ENCODE assay signal across 1 cellular context in the genomic region with DNA sequence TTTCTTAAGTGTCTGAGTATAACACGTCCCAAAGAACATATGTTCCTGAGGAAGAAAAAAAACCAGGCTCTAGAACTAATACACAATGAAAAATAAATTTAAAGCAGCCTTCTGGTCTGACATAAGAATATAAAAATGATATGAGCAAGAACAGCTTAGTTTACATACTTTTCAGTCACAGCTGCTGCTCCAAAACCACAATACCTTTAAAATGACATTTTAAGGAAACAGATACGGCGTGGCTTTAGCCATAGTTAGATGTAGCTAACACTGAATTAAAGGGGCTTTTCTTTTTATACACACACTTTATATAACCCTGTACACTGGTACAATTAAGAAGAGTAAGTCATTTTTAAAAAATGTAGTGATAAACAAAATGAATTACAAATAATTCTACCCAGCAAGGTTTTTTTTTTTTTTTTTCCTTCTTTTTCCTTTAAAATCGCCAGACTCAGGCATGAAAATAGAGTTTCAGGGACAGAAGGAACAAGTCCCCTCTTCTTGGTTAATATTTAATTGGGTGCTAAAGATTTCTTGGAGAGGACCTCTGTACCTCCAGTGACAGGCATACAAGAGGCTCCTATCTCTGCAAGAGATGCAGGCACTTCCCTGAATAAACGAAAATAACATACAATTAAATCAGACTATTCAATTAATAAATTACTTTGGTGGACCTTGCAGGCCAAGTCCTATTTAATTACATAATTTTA.
TF ChIP-seq lines count a peak whose summit lies in the region.

No MANE protein-coding gene starts in this region.

TF ChIP-seq in GM23338, 12 proteins besides CTCF, POLR2A, EP300 and RAD21:
- no peak for TF ChIP-seq CREB1 (CRISPR knock-in tag; IDR thresholded peaks at IDR 0.05; ENCODE audit: low read depth)
- TF ChIP-seq, protein P1, sequence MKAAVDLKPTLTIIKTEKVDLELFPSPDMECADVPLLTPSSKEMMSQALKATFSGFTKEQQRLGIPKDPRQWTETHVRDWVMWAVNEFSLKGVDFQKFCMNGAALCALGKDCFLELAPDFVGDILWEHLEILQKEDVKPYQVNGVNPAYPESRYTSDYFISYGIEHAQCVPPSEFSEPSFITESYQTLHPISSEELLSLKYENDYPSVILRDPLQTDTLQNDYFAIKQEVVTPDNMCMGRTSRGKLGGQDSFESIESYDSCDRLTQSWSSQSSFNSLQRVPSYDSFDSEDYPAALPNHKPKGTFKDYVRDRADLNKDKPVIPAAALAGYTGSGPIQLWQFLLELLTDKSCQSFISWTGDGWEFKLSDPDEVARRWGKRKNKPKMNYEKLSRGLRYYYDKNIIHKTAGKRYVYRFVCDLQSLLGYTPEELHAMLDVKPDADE (IDR thresholded peaks at IDR 0.05) = no peak
- TF ChIP-seq STAT1 (IDR thresholded peaks at IDR 0.05; ENCODE audit: unreplicated experiment) = no peak
- no peak for TF ChIP-seq ZNF331 (CRISPR knock-in tag; IDR thresholded peaks at IDR 0.05; ENCODE audit: low read depth)
- no peak for TF ChIP-seq ZNF462 (CRISPR knock-in tag; IDR thresholded peaks at IDR 0.05)
- no peak for TF ChIP-seq EZH2 (IDR thresholded peaks at IDR 0.05; ENCODE audit: low read depth, unreplicated experiment)
- no peak for TF ChIP-seq EZH2phosphoT487 (IDR thresholded peaks at IDR 0.05; ENCODE audit: unreplicated experiment)
